ENCODE assay signal across 32 cellular contexts in genomic region chr9:29006603-29007002, GRCh38.
A peak's percentile ranks its signal among the peaks of the same experiment; 100 is the strongest.
DNase-seq lines count a peak whose midpoint lies in the region; ATAC-seq lines count a peak whose summit lies in the region.
"Had no signal": no experiment of that assay in that cellular context is flagged by ENCODE, and none has a peak within 500 bp of the region (broad histone marks: within the 10 kb centered on the region; RNA-seq: fewer than 3 reads in every experiment).

No MANE protein-coding gene starts in this region.

- no peak for ATAC-seq in GM19351 (IDR thresholded peaks at IDR 0.05; ENCODE audit: unreplicated experiment)
- ATAC-seq: heart right ventricle, K562, left colon had no signal

- DNase-seq in NCI-H2029 (lab: John Stamatoyannopoulos, UW): peak; percentile 21
- DNase-seq in NCI-H2029 treated with DMSO at 0.1 percent for 48 hours (lab: John Stamatoyannopoulos, UW): no peak
- DNase-seq in DMS53 treated with DMSO at 0.1 percent for 48 hours (lab: John Stamatoyannopoulos, UW; ENCODE audit: unreplicated experiment): peak; percentile 87
- DNase-seq in NCI-H526 (lab: John Stamatoyannopoulos, UW): peak; percentile 22 to 37
- peak; percentile 8 for DNase-seq in iPS-NIHi7 (ENCODE audit: extremely low spot score)
- no peak for DNase-seq in HAP-1 (ENCODE audit: low spot score in 2 of 2)
- no peak for DNase-seq in NCI-H1105 treated with DMSO at 0.1 percent for 48 hours (lab: John Stamatoyannopoulos, UW)
- DNase-seq: 8988T; activated CD4-positive, alpha-beta T cell treated with anti-CD3 and anti-CD28 coated beads for 4 hours; activated effector memory CD4-positive, alpha-beta T cell treated with anti-CD3 and anti-CD28 coated beads, Interleukin-2, amount 50 U/mL, for 16 hours; activated naive CD8-positive, alpha-beta T cell treated with anti-CD3 and anti-CD28 coated beads for 36 hours; activated T-cell treated with anti-CD3 and anti-CD28 coated beads for 4 hours; aorta; CD4-positive, alpha-beta T cell; colonic mucosa; DMS79; effector CD8-positive, alpha-beta T cell; foreskin fibroblast; HCEC 1CT; heart right ventricle; left colon; MM.1S; NCI-H1694; ovary; RPMI8226; stimulated activated CD4-positive, alpha-beta T cell treated with anti-CD3 and anti-CD28 coated beads, Interleukin-1b, Interleukin-23, amount 100 ng/mL, for 48 hours; stomach; tibial artery had no signal

- in situ Hi-C loops in HAP-1 (cut with MboI; ENCODE audit: low sequenced_read_pairs): no loop called here

- H3K4me3 ChIP-seq in HAP-1: no peak overlapping the region
- H3K4me3 ChIP-seq: cardiac muscle cell, colonic mucosa, heart right ventricle, K562, ovary, smooth muscle cell, stomach, tibial artery had no signal

- no peaks in the 10 kb centered on the region for H3K4me1 ChIP-seq in HAP-1
- H3K4me1 ChIP-seq: colonic mucosa, heart right ventricle, stomach, tibial artery had no signal

- no peaks in the 10 kb centered on the region for H3K36me3 ChIP-seq in HAP-1 (replicated peaks)
- H3K36me3 ChIP-seq: cardiac muscle cell, colonic mucosa, heart right ventricle, ovary, stomach, tibial artery had no signal

- no peaks in the 10 kb centered on the region for H3K9me3 ChIP-seq in HAP-1
- H3K9me3 ChIP-seq: colonic mucosa, ovary, stomach, tibial artery had no signal

- H3K27me3 ChIP-seq in HAP-1 (ENCODE audit: low read depth): no peaks in the 10 kb centered on the region
- H3K27me3 ChIP-seq: colonic mucosa, heart right ventricle, ovary, stomach, tibial artery had no signal

Comparison
In these comparisons a context has a peak if more than half of its experiments do, and no peak if none do; other contexts are left out.
1. DNase-seq: peak in NCI-H2029 (single experiment), DMS53 treated with DMSO at 0.1 percent for 48 hours (single experiment), NCI-H526 (2 of 2) and iPS-NIHi7 (single experiment); none in NCI-H2029 treated with DMSO at 0.1 percent for 48 hours (single experiment), HAP-1 (0 of 2) and NCI-H1105 treated with DMSO at 0.1 percent for 48 hours (single experiment).